In genomic region chr15:48333553-48333952, GRCh38 we compare ENCODE assay signal across 11 cellular contexts. TPM values are rescaled to one million over a fixed set of nuclear protein-coding genes. Genes with fewer than 3 reads are reported as not detected.
DNase-seq lines count a peak whose midpoint lies in the region; ATAC-seq, FAIRE-seq and TF ChIP-seq lines count a peak whose summit lies in the region.
"Had no signal": no experiment of that assay in that cellular context is flagged by ENCODE, and none has a peak within 500 bp of the region (broad histone marks: within the 10 kb centered on the region; RNA-seq: fewer than 3 reads in every experiment).

No MANE protein-coding gene starts in this region.

- no peak for ATAC-seq in GM12878
- ATAC-seq in stimulated activated effector memory CD8-positive, alpha-beta T cell treated with anti-CD3 and anti-CD28 coated beads, Interleukin-12 subunit alpha, Interleukin-12 subunit beta, amount 100 ng/mL, for 72 hours = no peak
- ATAC-seq: sciatic nerve had no signal

- H3K9me3 ChIP-seq in MM.1S (replicated peaks; ENCODE audit: insufficient read depth, low read length) (no peaks in the 10 kb centered on the region), GM12878 (replicated peaks; ENCODE audit: control insufficient read depth, insufficient read depth, low read length) (no peaks in the 10 kb centered on the region)
- H3K9me3 ChIP-seq: esophagus muscularis mucosa had no signal

- H3K4me3 ChIP-seq in MM.1S (ENCODE audit: low read length) (peak overlapping the region; percentile 84), GM12878 (peak overlapping the region; percentile 91)
- H3K4me3 ChIP-seq: esophagus muscularis mucosa had no signal

- intact Hi-C loops in activated naive CD4-positive, alpha-beta T cell treated with anti-CD3 and anti-CD28 coated beads for 36 hours (cut with micrococcal nuclease) = loop anchor here (2.0 to 10.0 kb wide), 5 partner anchors 311 to 1804 kb away; partner anchors contain the start of genes COPS2, DTWD1, FAM227B and FBN1
- intact Hi-C loops in GM12878 (cut with micrococcal nuclease; ENCODE audit: unreplicated experiment) = loop anchor here (10.0 kb wide), 1 partner anchor 1291 kb away; the partner anchor contains the start of genes DTWD1 and FAM227B

- peak overlapping the region; percentile 95 for H3K4me3 Mint-ChIP-seq in activated naive CD4-positive, alpha-beta T cell treated with anti-CD3 and anti-CD28 coated beads for 36 hours
- peak overlapping the region; percentile 90 for H3K4me3 Mint-ChIP-seq in stimulated activated effector memory CD8-positive, alpha-beta T cell treated with anti-CD3 and anti-CD28 coated beads, Interleukin-12 subunit alpha, Interleukin-12 subunit beta, amount 100 ng/mL, for 72 hours

- H3K9ac ChIP-seq in MM.1S (ENCODE audit: low read length) = peak overlapping the region; percentile 96; the same call in 1 of the 2 replicates
- peak overlapping the region; percentile 92 for H3K9ac ChIP-seq in GM12878 (ENCODE audit: control insufficient read depth, insufficient read depth, low read length)

- H3K27ac Mint-ChIP-seq in activated naive CD4-positive, alpha-beta T cell treated with anti-CD3 and anti-CD28 coated beads for 36 hours = peak overlapping the region; percentile 97
- peak overlapping the region; percentile 94 for H3K27ac Mint-ChIP-seq in stimulated activated effector memory CD8-positive, alpha-beta T cell treated with anti-CD3 and anti-CD28 coated beads, Interleukin-12 subunit alpha, Interleukin-12 subunit beta, amount 100 ng/mL, for 72 hours

- WGBS in GM12878 (ENCODE audit: insufficient coverage, insufficient replicate concordance, low lambda C conversion rate, missing lambda C conversion rate) = 5% methylated on average over 4 of the region's 4 CpGs

- H2AFZ ChIP-seq in MM.1S (ENCODE audit: low read length) = no peak overlapping the region
- H2AFZ ChIP-seq in GM12878 (ENCODE audit: control insufficient read depth, low read depth, low read length) = no peak overlapping the region

- no peaks in the 10 kb centered on the region for H3K9me3 Mint-ChIP-seq in activated naive CD4-positive, alpha-beta T cell treated with anti-CD3 and anti-CD28 coated beads for 36 hours
- no peaks in the 10 kb centered on the region for H3K9me3 Mint-ChIP-seq in stimulated activated effector memory CD8-positive, alpha-beta T cell treated with anti-CD3 and anti-CD28 coated beads, Interleukin-12 subunit alpha, Interleukin-12 subunit beta, amount 100 ng/mL, for 72 hours

- peaks cover 10% of the 10 kb centered on the region; the same call in 1 of the 2 replicates for H3K36me3 ChIP-seq in MM.1S (replicated peaks; ENCODE audit: insufficient read depth, low read length)
- H3K36me3 ChIP-seq in GM12878 (ENCODE audit: control insufficient read depth in 2 of 2, insufficient read depth in 2 of 2, low read length in 1 of 2) = peaks cover 2 to 9% of the 10 kb centered on the region in 2 experiments

- no peak for TF ChIP-seq CTCF in MM.1S (IDR thresholded peaks at IDR 0.05; ENCODE audit: low read length)
- no peak for TF ChIP-seq CTCF in GM12878 (IDR thresholded peaks at IDR 0.05 in 2 of 3, conservative IDR thresholded peaks at IDR 0.05 in 1 of 3; ENCODE audit: control insufficient read depth in 2 of 3, extremely low read depth in 1 of 3, insufficient read depth in 1 of 3, low read depth in 3 of 3, low read length in 3 of 3)

- no peak for TF ChIP-seq RAD21 in GM12878 (IDR thresholded peaks at IDR 0.05; ENCODE audit: insufficient read depth, low read depth, low read length)

- peaks cover 58% of the 10 kb centered on the region for H3K36me3 Mint-ChIP-seq in activated naive CD4-positive, alpha-beta T cell treated with anti-CD3 and anti-CD28 coated beads for 36 hours (ENCODE audit: low read depth)
- H3K36me3 Mint-ChIP-seq in stimulated activated effector memory CD8-positive, alpha-beta T cell treated with anti-CD3 and anti-CD28 coated beads, Interleukin-12 subunit alpha, Interleukin-12 subunit beta, amount 100 ng/mL, for 72 hours = peaks cover 71% of the 10 kb centered on the region

- H3K27me3 ChIP-seq in MM.1S (replicated peaks; ENCODE audit: insufficient read depth, low read length) (no peaks in the 10 kb centered on the region), GM12878 (replicated peaks in 1 of 2; ENCODE audit: control insufficient read depth in 2 of 2, insufficient read depth in 2 of 2, low read length in 1 of 2) (no peaks in the 10 kb centered on the region)
- H3K27me3 ChIP-seq: esophagus muscularis mucosa had no signal

- in situ Hi-C loops in GM12878 (cut with MboI) = loop anchor here (25.0 kb wide), 1 partner anchor 1279 kb away; the partner anchor contains the start of genes DTWD1 and FAM227B

- H3K27ac ChIP-seq in MM.1S (ENCODE audit: low read length) (no peak overlapping the region), GM12878 (ENCODE audit: control insufficient read depth, insufficient read depth) (peak overlapping the region; percentile 89), caudate nucleus (ENCODE audit: low read depth, low read length) (no peak overlapping the region)
- H3K27ac ChIP-seq: esophagus muscularis mucosa had no signal

- no TSS peak for BruUV-seq in GM12878 (replicated peaks; lab: Mats Ljungman, UMichigan)

- H3K4me2 ChIP-seq in MM.1S (ENCODE audit: low read depth, low read length) (peak overlapping the region; percentile 90), GM12878 (ENCODE audit: control insufficient read depth, insufficient read depth) (peak overlapping the region; percentile 89)

- no peak for TF ChIP-seq EP300 in GM12878 (IDR thresholded peaks at IDR 0.05; ENCODE audit: borderline replicate concordance in 1 of 2, control insufficient read depth in 1 of 2, low read depth in 2 of 2, low read length in 2 of 2)

- no peaks in the 10 kb centered on the region for H3K9me2 ChIP-seq in MM.1S (replicated peaks; ENCODE audit: insufficient read depth, low read length)

- H3K4me1 Mint-ChIP-seq in activated naive CD4-positive, alpha-beta T cell treated with anti-CD3 and anti-CD28 coated beads for 36 hours (ENCODE audit: low read depth) = peaks cover 51% of the 10 kb centered on the region
- H3K4me1 Mint-ChIP-seq in stimulated activated effector memory CD8-positive, alpha-beta T cell treated with anti-CD3 and anti-CD28 coated beads, Interleukin-12 subunit alpha, Interleukin-12 subunit beta, amount 100 ng/mL, for 72 hours = peaks cover 37% of the 10 kb centered on the region

- POLR2A ChIA-PET in GM12878 (lab: Charles Lee) = interaction anchor here (1.0 kb wide), 1 partner anchor 180 kb away, joined by 4 read pairs; no protein-coding TSS in a partner anchor

- RAD21 ChIA-PET in GM12878 (lab: Charles Lee; ENCODE audit: unreplicated experiment) = interaction anchor here (0.7 to 1.1 kb wide), 3 partner anchors 8 to 48 kb away, joined by 3 to 4 read pairs (median 3); no protein-coding TSS in a partner anchor

- SMC1A ChIA-PET in GM12878 (lab: Charles Lee; ENCODE audit: uncharacterized antibody, unreplicated experiment) = interaction anchor here (1.0 to 4.1 kb wide), 6 partner anchors 8 to 220 kb away, joined by 3 to 43 read pairs (median 7); no protein-coding TSS in a partner anchor

- no peak for DNase-seq in activated naive CD4-positive, alpha-beta T cell treated with anti-CD3 and anti-CD28 coated beads for 36 hours
- DNase-seq in activated naive CD4-positive, alpha-beta T cell (lab: John Stamatoyannopoulos, UW) = no peak
- DNase-seq in MM.1S (no peak), GM12878 (ENCODE audit: low read depth, low spot score) (no peak), NCI-H1694 treated with DMSO at 0.1 percent for 48 hours (lab: John Stamatoyannopoulos, UW) (no peak), caudate nucleus (lab: John Stamatoyannopoulos, UW) (no peak), GM19239 (ENCODE audit: insufficient read length, low spot score) (no peak)
- no peak for DNase-seq in stimulated activated effector memory CD8-positive, alpha-beta T cell treated with anti-CD3 and anti-CD28 coated beads, Interleukin-12 subunit alpha, Interleukin-12 subunit beta, amount 100 ng/mL, for 72 hours (ENCODE audit: low spot score in 2 of 2)
- DNase-seq: NCI-H510A had no signal

- no peaks in the 10 kb centered on the region for H3K27me3 Mint-ChIP-seq in activated naive CD4-positive, alpha-beta T cell treated with anti-CD3 and anti-CD28 coated beads for 36 hours (ENCODE audit: low read depth)

- H3K79me2 ChIP-seq in MM.1S (ENCODE audit: low read length) = peaks cover 55% of the 10 kb centered on the region
- peaks cover 56% of the 10 kb centered on the region for H3K79me2 ChIP-seq in GM12878 (ENCODE audit: control insufficient read depth, insufficient read depth, low read length)

- CTCF ChIA-PET in activated naive CD4-positive, alpha-beta T cell treated with anti-CD3 and anti-CD28 coated beads for 36 hours (lab: Charles Lee) = interaction anchor here (5.3 kb wide), 1 partner anchor 18 kb away, joined by 21 read pairs; no protein-coding TSS in a partner anchor
- CTCF ChIA-PET in GM12878 (lab: Yijun Ruan, JAX) = interaction anchor here (6.6 kb wide), 1 partner anchor 22 kb away, joined by 123 read pairs; no protein-coding TSS in a partner anchor

- peaks cover 19% of the 10 kb centered on the region for H3F3A ChIP-seq in MM.1S (ENCODE audit: insufficient read depth, low read length)

- FAIRE-seq in GM12878 (lab: Jason Lieb, UNC) (no peak), GM19239 (lab: Jason Lieb, UNC) (no peak)

- no peaks in the 10 kb centered on the region for H4K20me1 ChIP-seq in MM.1S (ENCODE audit: insufficient read depth, low read length)
- no peaks in the 10 kb centered on the region for H4K20me1 ChIP-seq in GM12878 (ENCODE audit: control insufficient read depth, insufficient read depth)

- H3K4me1 ChIP-seq in MM.1S (ENCODE audit: low read length) = peaks cover 18% of the 10 kb centered on the region
- H3K4me1 ChIP-seq in GM12878 (ENCODE audit: control insufficient read depth, insufficient read depth, low read length) = peaks cover 3% of the 10 kb centered on the region; the same call in 1 of the 2 replicates

- TF ChIP-seq POLR2A in GM12878 (IDR thresholded peaks at IDR 0.05; ENCODE audit: low read depth, low read length) = no peak

RNA-seq across cellular contexts. Expression of gene DUT, which starts 2.3 kb away (rescaled TPM):
- 100 to 1,000 TPM; 605 to 628 TPM for total RNA-seq in activated naive CD4-positive, alpha-beta T cell treated with anti-CD3 and anti-CD28 coated beads for 36 hours
- total RNA-seq in GM12878 (2013; cell fraction: nucleolus; rRNA removed) = 38.2 and 45.6 TPM in 2 replicates
- total RNA-seq in GM12878 (2014; rRNA removed) (147 and 152 TPM in 2 replicates), GM12878 (2014; rRNA removed; fragmentation: Illumina TruSeq; extraction: Trizol) (96.8 and 108 TPM in 2 replicates), GM12878 (2021) (272 and 292 TPM in 2 replicates)
- 47.6 TPM for polyA plus RNA-seq in GM12878 (2011; ENCODE audit: low read depth)
- polyA plus RNA-seq in GM12878 (2011; rRNA removed) (147 and 250 TPM in 2 replicates), GM12878 (2014; fragmentation: Illumina TruSeq; extraction: Trizol) (142 and 146 TPM in 2 replicates), GM12878 (2014; fragmentation: Nextera tagmentation; extraction: Ambion mirVana) (10 to 100 TPM; 20.1 to 88.1 TPM), GM12878 (2014; rRNA removed) (159 and 161 TPM in 2 replicates), GM12878 (2016; fragmentation: Nextera tagmentation; extraction: Ambion mirVana) (100 to 1,000 TPM; 449 to 452 TPM)
- polyA plus RNA-seq in GM12878 (2011; cell fraction: cytosol; rRNA removed) = 82.4 and 152 TPM in 2 replicates
- 105 and 132 TPM in 2 replicates for polyA plus RNA-seq in GM12878 (2011; cell fraction: nucleus; rRNA removed)
- polyA plus RNA-seq in GM12878 (2012) = 102 and 137 TPM in 2 replicates
- polyA minus RNA-seq in GM12878 (2011; rRNA and poly(A)+ RNA removed) = 10.9 and 17.7 TPM in 2 replicates
- 38.2 and 48.6 TPM in 2 replicates for polyA minus RNA-seq in GM12878 (2011; cell fraction: cytosol; rRNA and poly(A)+ RNA removed)
- polyA minus RNA-seq in GM12878 (2011; cell fraction: nucleus; rRNA and poly(A)+ RNA removed) = 31.1 and 42.7 TPM in 2 replicates
